Comparison of ENCODE assay signal across 11 cellular contexts in genomic region chr12:110537605-110538409, GRCh38. TPM values are rescaled to one million over a fixed set of nuclear protein-coding genes. Genes with fewer than 3 reads are reported as not detected.
DNase-seq lines count a peak whose midpoint lies in the region; ATAC-seq and TF ChIP-seq lines count a peak whose summit lies in the region.
"Had no signal": no experiment of that assay in that cellular context is flagged by ENCODE, and none has a peak within 500 bp of the region (broad histone marks: within the 10 kb centered on the region; RNA-seq: fewer than 3 reads in every experiment).

No MANE protein-coding gene starts in this region.

- H3K27ac ChIP-seq in lower lobe of right lung (peak overlapping the region; percentile 2), tibial nerve (peak overlapping the region in 3 of 4 donors; percentile 21 to 75 (median 64))
- H3K27ac ChIP-seq: ovary had no signal

- no peak for TF ChIP-seq POLR2A in tibial nerve (IDR thresholded peaks at IDR 0.05)

- 59 to 68% methylated on average over 9 of the region's 9 CpGs for WGBS in tibial nerve, 2 donors

- H3K4me3 ChIP-seq in lower lobe of right lung (no peak overlapping the region), tibial nerve (no peak overlapping the region)
- H3K4me3 ChIP-seq: K562, ovary had no signal

- TF ChIP-seq EP300 in tibial nerve (IDR thresholded peaks at IDR 0.05): peak in 1 of 2 donors; percentile 30

- TF ChIP-seq CTCF in lower lobe of right lung (IDR thresholded peaks at IDR 0.05): no peak
- no peak for TF ChIP-seq CTCF in tibial nerve (IDR thresholded peaks at IDR 0.05)

- peak; percentile 81 to 88 for ATAC-seq in lower lobe of right lung
- no peak for ATAC-seq in stimulated activated naive CD8-positive, alpha-beta T cell treated with anti-CD3 and anti-CD28 coated beads, Interleukin-15, Interleukin-2, amounts not matched to agents 100 U/mL and 50 U/mL, for 24 hours
- ATAC-seq: K562 had no signal

- no peaks in the 10 kb centered on the region for H3K9me3 ChIP-seq in lower lobe of right lung
- H3K9me3 ChIP-seq in tibial nerve: no peaks in the 10 kb centered on the region
- H3K9me3 ChIP-seq: ovary had no signal

- H3K36me3 ChIP-seq in lower lobe of right lung: peaks cover 57% of the 10 kb centered on the region
- H3K36me3 ChIP-seq in tibial nerve: peaks cover 0 to 25% (median 9%) of the 10 kb centered on the region in 3 donors
- H3K36me3 ChIP-seq: ovary had no signal

- peaks cover 21% of the 10 kb centered on the region for H3K4me1 ChIP-seq in lower lobe of right lung
- H3K4me1 ChIP-seq in tibial nerve: peaks cover 0 to 22% (median 3%) of the 10 kb centered on the region in 4 donors

- peak; percentile 90 for DNase-seq in NCI-H2107 treated with DMSO at 0.1 percent for 48 hours (lab: John Stamatoyannopoulos, UW; ENCODE audit: unreplicated experiment)
- peak; percentile 32 for DNase-seq in cerebellar cortex (ENCODE audit: low spot score)
- peak; percentile 76 for DNase-seq in lower lobe of right lung
- no peak for DNase-seq in tibial nerve (ENCODE audit: low spot score in 2 of 2)
- no peak for DNase-seq in NK-92 (lab: John Stamatoyannopoulos, UW; ENCODE audit: unreplicated experiment)
- no peak for DNase-seq in stimulated activated naive CD8-positive, alpha-beta T cell treated with anti-CD3 and anti-CD28 coated beads, Interleukin-15, Interleukin-2, amounts not matched to agents 100 U/mL and 50 U/mL, for 24 hours
- DNase-seq in T-helper 9 cell: no peak
- DNase-seq: activated B cell treated with CpG ODN at 0.5 μM for 24 hours; NK-92 treated with Interleukin-12 subunit alpha and Interleukin-12 subunit beta, amount 100 ng/mL, for 24 hours had no signal

- H3K27me3 ChIP-seq in lower lobe of right lung (ENCODE audit: low read depth) (no peaks in the 10 kb centered on the region), tibial nerve (no peaks in the 10 kb centered on the region)
- H3K27me3 ChIP-seq: ovary had no signal

- intact Hi-C loops in lower lobe of right lung (cut with DNase I): no loop called here

RNA-seq across cellular contexts. Expression of gene RAD9B, which starts 35.7 kb away (rescaled TPM):
- total RNA-seq in lower lobe of right lung (1.1 TPM), tibial nerve (1 to 10 TPM in 1 of 4 donors, under 1 TPM in 3; 0.30 to 2.4 (median 0.71) TPM)

RNA-seq across cellular contexts. Expression of gene VPS29, which starts 35.9 kb away (rescaled TPM):
- total RNA-seq in lower lobe of right lung: 102 TPM
- 100 to 1,000 TPM in 1 of 4 donors, 10 to 100 TPM in 3; 66.6 to 142 (median 82.9) TPM for total RNA-seq in tibial nerve

RNA-seq across cellular contexts. Expression of gene PPTC7, which starts 45.3 kb away (rescaled TPM):
- total RNA-seq in lower lobe of right lung (23.6 TPM), tibial nerve (10 to 100 TPM; 21.6 to 23.6 (median 23.1) TPM)

Comparison
In these comparisons a context has a peak if more than half of its experiments do, and no peak if none do; other contexts are left out.
1. DNase-seq: peak in NCI-H2107 treated with DMSO at 0.1 percent for 48 hours (single experiment), cerebellar cortex (single experiment) and lower lobe of right lung (single experiment); none in tibial nerve (0 of 2), NK-92 (single experiment), stimulated activated naive CD8-positive, alpha-beta T cell treated with anti-CD3 and anti-CD28 coated beads, Interleukin-15, Interleukin-2, amounts not matched to agents 100 U/mL and 50 U/mL, for 24 hours (single experiment) and T-helper 9 cell (single experiment).